Comparison of ENCODE assay signal across 34 cellular contexts in the genomic region with DNA sequence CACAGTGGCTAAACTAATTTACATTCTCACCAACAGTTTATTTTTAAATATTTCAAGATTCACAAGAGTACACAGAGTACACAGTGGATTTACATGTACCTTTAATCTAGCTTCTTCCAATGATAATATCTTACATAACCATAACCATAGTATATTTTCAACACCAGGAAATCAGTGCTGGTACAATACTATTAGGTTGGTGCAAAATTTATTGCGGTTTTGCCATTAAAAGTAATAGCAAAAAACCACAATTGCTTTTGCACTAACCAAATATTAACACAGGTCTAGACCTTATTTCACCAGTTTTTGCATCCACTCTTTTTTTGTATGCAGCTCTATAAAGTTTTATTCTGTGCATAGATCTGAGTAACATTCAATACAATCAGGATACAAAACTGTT.
"Had no signal": no experiment of that assay in that cellular context is flagged by ENCODE, and none has a peak within 500 bp of the region (broad histone marks: within the 10 kb centered on the region; RNA-seq: fewer than 3 reads in every experiment).

No MANE protein-coding gene starts in this region.

- H3K27me3 ChIP-seq: MG63 had no signal

- H3K4me3 ChIP-seq: MG63 had no signal

- DNase-seq: Karpas-422, Kasumi-1, MG63, MM.1S, MV-4-11, NCI-H1048, NCI-H1092, NCI-H1092 treated with DMSO at 0.1 percent for 48 hours, NCI-H1105, NCI-H1105 treated with DMSO at 0.1 percent for 48 hours, NCI-H1417 treated with DMSO at 0.1 percent for 48 hours, NCI-H1436, NCI-H1436 treated with DMSO at 0.1 percent for 48 hours, NCI-H146, NCI-H1694, NCI-H1694 treated with DMSO at 0.1 percent for 48 hours, NCI-H187, NCI-H187 treated with DMSO at 0.1 percent for 48 hours, NCI-H1930, NCI-H2029, NCI-H2029 treated with DMSO at 0.1 percent for 48 hours, NCI-H2081, NCI-H2081 treated with DMSO at 0.1 percent for 48 hours, NCI-H2107, NCI-H2171, NCI-H2171 treated with DMSO at 0.1 percent for 48 hours, NCI-H2227 treated with DMSO at 0.1 percent for 48 hours, NCI-H226, NCI-H345, NCI-H446, NCI-H446 treated with DMSO at 0.1 percent for 48 hours, NCI-H510A, NCI-H510A treated with DMSO at 0.1 percent for 48 hours, NCI-H524 had no signal

- H3K9me3 ChIP-seq: MG63 had no signal

- H3K36me3 ChIP-seq: MG63 had no signal
